In genomic region chr1:19360026-19360813, GRCh38 we compare ENCODE assay signal across 16 cellular contexts. TPM values are rescaled to one million over a fixed set of nuclear protein-coding genes. Genes with fewer than 3 reads are reported as not detected.
DNase-seq lines count a peak whose midpoint lies in the region; ATAC-seq and TF ChIP-seq lines count a peak whose summit lies in the region.
"Had no signal": no experiment of that assay in that cellular context is flagged by ENCODE, and none has a peak within 500 bp of the region (broad histone marks: within the 10 kb centered on the region; RNA-seq: fewer than 3 reads in every experiment).

No MANE protein-coding gene starts in this region.

- no peak for ATAC-seq in GM21360 (IDR thresholded peaks at IDR 0.05; ENCODE audit: unreplicated experiment)
- ATAC-seq: GM12878, Right ventricle myocardium inferior, sciatic nerve had no signal

- H3K4me3 ChIP-seq in CD8-positive, alpha-beta memory T cell (ENCODE audit: low read length): no peak overlapping the region
- H3K4me3 ChIP-seq: GM12878, GM23248, MG63, tibial artery had no signal

- POLR2A ChIA-PET in CD8-positive, alpha-beta memory T cell (lab: Charles Lee): interaction anchor here (0.5 kb wide), 1 partner anchor 19 kb away, joined by 3 read pairs; no protein-coding TSS in a partner anchor
- POLR2A ChIA-PET in activated CD4-positive, alpha-beta memory T cell treated with anti-CD3 and anti-CD28 coated beads, Interleukin-2, amount 10 ng/mL, durations not matched to agents 7 days and 5 days (lab: Charles Lee): no interaction called here

- peaks cover 23% of the 10 kb centered on the region for H3K36me3 ChIP-seq in CD8-positive, alpha-beta memory T cell (ENCODE audit: insufficient read depth, low read length)

- CTCF ChIA-PET in CD8-positive, alpha-beta memory T cell (lab: Charles Lee): no interaction called here
- CTCF ChIA-PET in activated CD4-positive, alpha-beta memory T cell treated with anti-CD3 and anti-CD28 coated beads, Interleukin-2, amount 10 ng/mL, durations not matched to agents 7 days and 5 days (lab: Charles Lee): interaction anchor here (0.6 to 1.4 kb wide), 2 partner anchors 16 to 88 kb away, joined by 3 to 4 read pairs; no protein-coding TSS in a partner anchor

- no peaks in the 10 kb centered on the region for H3K9me3 Mint-ChIP-seq in CD8-positive, alpha-beta memory T cell
- no peaks in the 10 kb centered on the region for H3K9me3 Mint-ChIP-seq in activated CD4-positive, alpha-beta memory T cell treated with anti-CD3 and anti-CD28 coated beads, Interleukin-2, amount 10 ng/mL, durations not matched to agents 7 days and 5 days
- H3K9me3 Mint-ChIP-seq in progenitor cell of endocrine pancreas (ENCODE audit: low read depth): no peaks in the 10 kb centered on the region

- H3K9me3 ChIP-seq in CD8-positive, alpha-beta memory T cell (ENCODE audit: low read length): no peaks in the 10 kb centered on the region
- H3K9me3 ChIP-seq: MG63, tibial artery had no signal

- no peak for TF ChIP-seq CTCF in progenitor cell of endocrine pancreas (IDR thresholded peaks at IDR 0.05; ENCODE audit: unreplicated experiment)

- H3K4me1 ChIP-seq in CD8-positive, alpha-beta memory T cell (ENCODE audit: insufficient read depth, low read length): peaks cover 25% of the 10 kb centered on the region

- no peaks in the 10 kb centered on the region for H3K27me3 ChIP-seq in CD8-positive, alpha-beta memory T cell (ENCODE audit: insufficient read depth, low read length, poor library complexity, severe bottlenecking)
- H3K27me3 ChIP-seq: MG63, tibial artery had no signal

- no peak overlapping the region for H3K27ac ChIP-seq in CD8-positive, alpha-beta memory T cell (ENCODE audit: low read depth, low read length)
- H3K27ac ChIP-seq: tibial artery, VCaP had no signal

- H3K4me3 Mint-ChIP-seq in CD8-positive, alpha-beta memory T cell: peak overlapping the region in 1 of 7 donors; percentile 48
- H3K4me3 Mint-ChIP-seq in activated CD4-positive, alpha-beta memory T cell treated with anti-CD3 and anti-CD28 coated beads, Interleukin-2, amount 10 ng/mL, durations not matched to agents 7 days and 5 days: no peak overlapping the region
- no peak overlapping the region for H3K4me3 Mint-ChIP-seq in progenitor cell of endocrine pancreas (ENCODE audit: low read depth)

- H3K27ac Mint-ChIP-seq in CD8-positive, alpha-beta memory T cell: peak overlapping the region in 5 of 8 donors; percentile 12 to 56 (median 38)
- H3K27ac Mint-ChIP-seq in activated CD4-positive, alpha-beta memory T cell treated with anti-CD3 and anti-CD28 coated beads, Interleukin-2, amount 10 ng/mL, durations not matched to agents 7 days and 5 days: peak overlapping the region; percentile 31
- no peak overlapping the region for H3K27ac Mint-ChIP-seq in progenitor cell of endocrine pancreas

- peaks cover 0 to 63% (median 13%) of the 10 kb centered on the region in 3 donors for H3K36me3 Mint-ChIP-seq in CD8-positive, alpha-beta memory T cell
- peaks cover 33% of the 10 kb centered on the region for H3K36me3 Mint-ChIP-seq in activated CD4-positive, alpha-beta memory T cell treated with anti-CD3 and anti-CD28 coated beads, Interleukin-2, amount 10 ng/mL, durations not matched to agents 7 days and 5 days (ENCODE audit: low read depth)
- H3K36me3 Mint-ChIP-seq in progenitor cell of endocrine pancreas (ENCODE audit: insufficient read depth): peaks cover 6% of the 10 kb centered on the region

- peaks cover 29 to 58% (median 48%) of the 10 kb centered on the region in 3 donors for H3K4me1 Mint-ChIP-seq in CD8-positive, alpha-beta memory T cell
- H3K4me1 Mint-ChIP-seq in activated CD4-positive, alpha-beta memory T cell treated with anti-CD3 and anti-CD28 coated beads, Interleukin-2, amount 10 ng/mL, durations not matched to agents 7 days and 5 days: peaks cover 22% of the 10 kb centered on the region
- no peaks in the 10 kb centered on the region for H3K4me1 Mint-ChIP-seq in progenitor cell of endocrine pancreas (ENCODE audit: low read depth)

- peak; percentile 17 for DNase-seq in NCI-H1105 treated with DMSO at 0.1 percent for 48 hours (lab: John Stamatoyannopoulos, UW)
- no peak for DNase-seq in NCI-H1105 (lab: John Stamatoyannopoulos, UW)
- no peak for DNase-seq in CD8-positive, alpha-beta memory T cell
- no peak for DNase-seq in activated CD4-positive, alpha-beta memory T cell treated with anti-CD3 and anti-CD28 coated beads, Interleukin-2, amount 10 ng/mL, durations not matched to agents 7 days and 5 days
- peak; percentile 46 to 77 for DNase-seq in lung microvascular endothelial cell (ENCODE audit: low read depth in 2 of 2)
- no peak for DNase-seq in stimulated activated CD4-positive, alpha-beta T cell treated with anti-CD3 and anti-CD28 coated beads, Interleukin-2, amount 100 ng/mL, for 48 hours
- DNase-seq in progenitor cell of endocrine pancreas (ENCODE audit: low spot score, unreplicated experiment): no peak
- DNase-seq: GM23248, MG63, NCI-H526, tibial artery had no signal

- no peaks in the 10 kb centered on the region for H3K27me3 Mint-ChIP-seq in CD8-positive, alpha-beta memory T cell
- H3K27me3 Mint-ChIP-seq in activated CD4-positive, alpha-beta memory T cell treated with anti-CD3 and anti-CD28 coated beads, Interleukin-2, amount 10 ng/mL, durations not matched to agents 7 days and 5 days: no peaks in the 10 kb centered on the region
- H3K27me3 Mint-ChIP-seq in progenitor cell of endocrine pancreas: no peaks in the 10 kb centered on the region

RNA-seq across cellular contexts. Expression of gene SLC66A1, which starts 48.1 kb away (rescaled TPM):
- total RNA-seq in CD8-positive, alpha-beta memory T cell: 10 to 100 TPM in 1 of 2 experiments, 1 to 10 TPM in 1; 8.6 to 10.4 TPM
- 5.7 TPM for polyA plus RNA-seq in CD8-positive, alpha-beta memory T cell
- 1 to 10 TPM; 6.7 to 6.8 TPM for total RNA-seq in activated CD4-positive, alpha-beta memory T cell treated with anti-CD3 and anti-CD28 coated beads, Interleukin-2, amount 10 ng/mL, durations not matched to agents 7 days and 5 days
- 10.7 and 12.3 TPM in 2 replicates for total RNA-seq in lung microvascular endothelial cell
- 25.7 and 26.7 TPM in 2 replicates for total RNA-seq in progenitor cell of endocrine pancreas

RNA-seq across cellular contexts. Expression of gene AKR7A2, which starts 48.3 kb away (rescaled TPM):
- total RNA-seq in CD8-positive, alpha-beta memory T cell: 10 to 100 TPM; 36.4 to 38.3 TPM
- 102 TPM for polyA plus RNA-seq in CD8-positive, alpha-beta memory T cell
- total RNA-seq in activated CD4-positive, alpha-beta memory T cell treated with anti-CD3 and anti-CD28 coated beads, Interleukin-2, amount 10 ng/mL, durations not matched to agents 7 days and 5 days: 10 to 100 TPM; 43.0 to 43.9 TPM
- total RNA-seq in lung microvascular endothelial cell (42.1 and 48.6 TPM in 2 replicates), progenitor cell of endocrine pancreas (53.7 and 55.8 TPM in 2 replicates)

Comparison
In these comparisons a context has a peak if more than half of its experiments do, and no peak if none do; other contexts are left out.
1. DNase-seq: peak in NCI-H1105 treated with DMSO at 0.1 percent for 48 hours (single experiment) and lung microvascular endothelial cell (2 of 2); none in NCI-H1105 (single experiment), CD8-positive, alpha-beta memory T cell (0 of 5), activated CD4-positive, alpha-beta memory T cell treated with anti-CD3 and anti-CD28 coated beads, Interleukin-2, amount 10 ng/mL, durations not matched to agents 7 days and 5 days (single experiment), stimulated activated CD4-positive, alpha-beta T cell treated with anti-CD3 and anti-CD28 coated beads, Interleukin-2, amount 100 ng/mL, for 48 hours (0 of 2) and progenitor cell of endocrine pancreas (single experiment).